Comparison of ENCODE assay signal across 9 cellular contexts in the genomic region with DNA sequence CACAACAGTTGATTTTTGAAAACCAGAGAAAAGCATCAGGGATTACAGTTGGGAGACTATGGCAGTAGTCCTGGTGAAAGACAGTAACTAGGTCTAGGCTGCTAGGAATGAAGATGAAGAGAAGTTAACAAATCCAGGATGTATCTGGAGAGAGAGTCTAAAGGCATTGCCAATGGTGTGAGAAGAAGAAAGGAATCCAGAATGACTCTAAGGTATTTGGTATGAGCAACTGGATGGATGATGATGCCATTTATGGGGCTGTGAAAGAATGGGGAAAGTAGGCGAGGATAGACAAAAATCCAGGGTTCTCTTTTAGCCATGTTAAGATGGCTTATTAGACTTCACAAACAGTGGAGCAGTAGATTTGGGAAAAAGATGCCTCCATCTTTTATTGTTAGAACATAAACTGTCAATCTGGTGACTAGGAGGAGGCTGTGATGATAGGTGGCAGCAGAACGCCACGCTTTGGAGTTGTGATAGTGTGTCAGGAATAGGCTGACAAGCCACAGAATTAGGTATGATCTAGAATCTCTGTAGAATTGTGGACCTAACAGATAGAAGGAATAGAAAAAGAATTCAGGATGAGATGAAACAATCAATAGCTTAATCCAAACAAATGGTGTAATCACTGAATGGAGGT. TPM values are rescaled to one million over a fixed set of nuclear protein-coding genes. Genes with fewer than 3 reads are reported as not detected.
DNase-seq lines count a peak whose midpoint lies in the region; ATAC-seq, FAIRE-seq and TF ChIP-seq lines count a peak whose summit lies in the region.
"Had no signal": no experiment of that assay in that cellular context is flagged by ENCODE, and none has a peak within 500 bp of the region (broad histone marks: within the 10 kb centered on the region; RNA-seq: fewer than 3 reads in every experiment).

No MANE protein-coding gene starts in this region.

- H2AFZ ChIP-seq in HepG2 (ENCODE audit: low read length): no peak overlapping the region

- BruUV-seq in HepG2 (replicated peaks; lab: Mats Ljungman, UMichigan): no TSS peak

- no peaks in the 10 kb centered on the region for H3K9me3 ChIP-seq in HepG2 (ENCODE audit: low read length)

- H3K27ac Mint-ChIP-seq in nephron progenitor cell: no peak overlapping the region

- H3K4me3 Mint-ChIP-seq in nephron progenitor cell: no peak overlapping the region

- H4K20me1 ChIP-seq in HepG2 (ENCODE audit: insufficient read depth, low read length): no peaks in the 10 kb centered on the region

- no peaks in the 10 kb centered on the region for H3K4me1 ChIP-seq in HepG2 (ENCODE audit: insufficient read depth, low read length)

- intact Hi-C loops in HepG2 (cut with micrococcal nuclease; ENCODE audit: unreplicated experiment): loop anchor here (1.0 kb wide), 3 partner anchors 27 to 386 kb away; a partner anchor contains a TSS

- peaks cover 14% of the 10 kb centered on the region for H3K4me1 Mint-ChIP-seq in nephron progenitor cell

- TF ChIP-seq RAD21 in HepG2 (CRISPR knock-in tag; IDR thresholded peaks at IDR 0.05): 0 out of 2 replicates have a peak, but pooled peaks have one; percentile 16

- no peak overlapping the region for H3K9ac ChIP-seq in HepG2 (ENCODE audit: insufficient read depth, low read depth, low read length)

- H3K27ac ChIP-seq in HepG2 (ENCODE audit: extremely low read length, insufficient read depth, low read length) (no peak overlapping the region), substantia nigra (ENCODE audit: low read depth, low read length, poor library complexity, severe bottlenecking) (no peak overlapping the region)

- TF ChIP-seq EP300 in HepG2 (IDR thresholded peaks at IDR 0.05; ENCODE audit: low read depth in 2 of 2, low read length in 2 of 2) (no peak), HepG2 (CRISPR knock-in tag; IDR thresholded peaks at IDR 0.05; ENCODE audit: borderline replicate concordance) (no peak)

- POLR2A ChIA-PET in HepG2 (lab: Yijun Ruan, JAX): no interaction called here

- CTCF ChIA-PET in HepG2 (lab: Yijun Ruan, JAX; ENCODE audit: low intra/inter-chr PET ratio, low total read pairs): interaction anchor here (0.7 to 2.0 kb wide), 2 partner anchors 81 to 386 kb away, joined by 3 to 20 read pairs; no protein-coding TSS in a partner anchor

- no peak for TF ChIP-seq POLR2A in HepG2 (IDR thresholded peaks at IDR 0.05; ENCODE audit: insufficient read depth in 1 of 2, low read depth in 2 of 2, low read length in 2 of 2)

- in situ Hi-C loops in HepG2 (cut with HindIII; ENCODE audit: extremely low pct_ligation_motif_present, low pct_unique_long_range_greater_than_20kb): no loop called here

- no peaks in the 10 kb centered on the region for H3K36me3 Mint-ChIP-seq in nephron progenitor cell (ENCODE audit: low read depth)

- peaks cover 12% of the 10 kb centered on the region for H3K9me3 Mint-ChIP-seq in nephron progenitor cell

- peak; percentile 91 for ATAC-seq in HepG2

- H3K4me2 ChIP-seq in HepG2 (ENCODE audit: low read depth, low read length): no peak overlapping the region

- TF ChIP-seq CTCF in HepG2 (CRISPR knock-in tag; IDR thresholded peaks at IDR 0.05) (peak; percentile 65), nephron progenitor cell (IDR thresholded peaks at IDR 0.05) (no peak)

- H3K27me3 Mint-ChIP-seq in nephron progenitor cell (ENCODE audit: low read depth, poor library complexity): peaks cover 5% of the 10 kb centered on the region

- FAIRE-seq in HepG2 (lab: Jason Lieb, UNC): peak; percentile 15
- FAIRE-seq: TTC549 had no signal

- no peak overlapping the region for H3K4me3 ChIP-seq in HepG2 (replicated peaks in 1 of 3; ENCODE audit: insufficient read depth in 1 of 3, low read depth in 2 of 3, low read length in 3 of 3)

- DNase-seq in NCI-H1694 (lab: John Stamatoyannopoulos, UW) (peak; percentile 7), NCI-H1694 treated with DMSO at 0.1 percent for 48 hours (lab: John Stamatoyannopoulos, UW) (no peak), NAMALWA (ENCODE audit: low spot score) (peak; percentile 35), HepG2 (ENCODE audit: low spot score) (peak; percentile 28), substantia nigra (lab: John Stamatoyannopoulos, UW) (peak in 27 of 49 donors; percentile 0 to 37 (median 10)), HK-2 (ENCODE audit: unreplicated experiment) (no peak), nephron progenitor cell (no peak)
- peak in 3 of 4 experiments; percentile 0 to 44 (median 38) for DNase-seq in activated naive CD4-positive, alpha-beta T cell (lab: John Stamatoyannopoulos, UW)

- no peaks in the 10 kb centered on the region for H3K36me3 ChIP-seq in HepG2 (replicated peaks in 1 of 2; ENCODE audit: control insufficient read depth in 1 of 2, insufficient read depth in 2 of 2, low read length in 2 of 2)

- WGBS in HepG2 (ENCODE audit: low lambda C conversion rate): 1% methylated on average over 3 of the region's 3 CpGs

- no peaks in the 10 kb centered on the region for H3K27me3 ChIP-seq in HepG2 (ENCODE audit: control insufficient read depth in 1 of 2, insufficient read depth in 2 of 2, low read length in 2 of 2)

- no peaks in the 10 kb centered on the region for H3K79me2 ChIP-seq in HepG2 (ENCODE audit: insufficient read depth, low read length)

TF ChIP-seq in HepG2, 621 proteins besides CTCF, POLR2A, EP300 and RAD21 (continues in another document):
- TF ChIP-seq MIER3 (CRISPR knock-in tag; IDR thresholded peaks at IDR 0.05; ENCODE audit: borderline replicate concordance) (no peak), MXD4 (CRISPR knock-in tag; IDR thresholded peaks at IDR 0.05) (no peak), MED8 (CRISPR knock-in tag; IDR thresholded peaks at IDR 0.05; ENCODE audit: insufficient replicate concordance) (no peak), STAG1 (CRISPR knock-in tag; IDR thresholded peaks at IDR 0.05) (peak; percentile 77), NFIB (CRISPR knock-in tag; IDR thresholded peaks at IDR 0.05; ENCODE audit: borderline replicate concordance) (no peak), ZNF317 (CRISPR knock-in tag; IDR thresholded peaks at IDR 0.05) (no peak), ZNF790 (CRISPR knock-in tag; IDR thresholded peaks at IDR 0.05; ENCODE audit: borderline replicate concordance) (no peak)
- TF ChIP-seq, protein P1, sequence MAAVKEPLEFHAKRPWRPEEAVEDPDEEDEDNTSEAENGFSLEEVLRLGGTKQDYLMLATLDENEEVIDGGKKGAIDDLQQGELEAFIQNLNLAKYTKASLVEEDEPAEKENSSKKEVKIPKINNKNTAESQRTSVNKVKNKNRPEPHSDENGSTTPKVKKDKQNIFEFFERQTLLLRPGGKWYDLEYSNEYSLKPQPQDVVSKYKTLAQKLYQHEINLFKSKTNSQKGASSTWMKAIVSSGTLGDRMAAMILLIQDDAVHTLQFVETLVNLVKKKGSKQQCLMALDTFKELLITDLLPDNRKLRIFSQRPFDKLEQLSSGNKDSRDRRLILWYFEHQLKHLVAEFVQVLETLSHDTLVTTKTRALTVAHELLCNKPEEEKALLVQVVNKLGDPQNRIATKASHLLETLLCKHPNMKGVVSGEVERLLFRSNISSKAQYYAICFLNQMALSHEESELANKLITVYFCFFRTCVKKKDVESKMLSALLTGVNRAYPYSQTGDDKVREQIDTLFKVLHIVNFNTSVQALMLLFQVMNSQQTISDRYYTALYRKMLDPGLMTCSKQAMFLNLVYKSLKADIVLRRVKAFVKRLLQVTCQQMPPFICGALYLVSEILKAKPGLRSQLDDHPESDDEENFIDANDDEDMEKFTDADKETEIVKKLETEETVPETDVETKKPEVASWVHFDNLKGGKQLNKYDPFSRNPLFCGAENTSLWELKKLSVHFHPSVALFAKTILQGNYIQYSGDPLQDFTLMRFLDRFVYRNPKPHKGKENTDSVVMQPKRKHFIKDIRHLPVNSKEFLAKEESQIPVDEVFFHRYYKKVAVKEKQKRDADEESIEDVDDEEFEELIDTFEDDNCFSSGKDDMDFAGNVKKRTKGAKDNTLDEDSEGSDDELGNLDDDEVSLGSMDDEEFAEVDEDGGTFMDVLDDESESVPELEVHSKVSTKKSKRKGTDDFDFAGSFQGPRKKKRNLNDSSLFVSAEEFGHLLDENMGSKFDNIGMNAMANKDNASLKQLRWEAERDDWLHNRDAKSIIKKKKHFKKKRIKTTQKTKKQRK (IDR thresholded peaks at IDR 0.05; ENCODE audit: low read length): no peak
- TF ChIP-seq, protein P2, sequence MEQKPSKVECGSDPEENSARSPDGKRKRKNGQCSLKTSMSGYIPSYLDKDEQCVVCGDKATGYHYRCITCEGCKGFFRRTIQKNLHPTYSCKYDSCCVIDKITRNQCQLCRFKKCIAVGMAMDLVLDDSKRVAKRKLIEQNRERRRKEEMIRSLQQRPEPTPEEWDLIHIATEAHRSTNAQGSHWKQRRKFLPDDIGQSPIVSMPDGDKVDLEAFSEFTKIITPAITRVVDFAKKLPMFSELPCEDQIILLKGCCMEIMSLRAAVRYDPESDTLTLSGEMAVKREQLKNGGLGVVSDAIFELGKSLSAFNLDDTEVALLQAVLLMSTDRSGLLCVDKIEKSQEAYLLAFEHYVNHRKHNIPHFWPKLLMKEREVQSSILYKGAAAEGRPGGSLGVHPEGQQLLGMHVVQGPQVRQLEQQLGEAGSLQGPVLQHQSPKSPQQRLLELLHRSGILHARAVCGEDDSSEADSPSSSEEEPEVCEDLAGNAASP (CRISPR knock-in tag; IDR thresholded peaks at IDR 0.05; ENCODE audit: borderline replicate concordance): no peak

RNA-seq across cellular contexts. Expression of a gene that starts 27.3 kb away (rescaled TPM):
- 19.3 and 23.4 TPM in 2 replicates for total RNA-seq in HepG2 (2016; rRNA removed; fragmentation: Illumina TruSeq; extraction: Trizol)
- total RNA-seq in HepG2 (2016; cell fraction: cytosol; rRNA removed; fragmentation: Illumina TruSeq; extraction: Trizol; ENCODE audit: low read depth): 6.6 and 7.7 TPM in 2 replicates
- total RNA-seq in HepG2 (2016; cell fraction: insoluble cytoplasmic fraction; rRNA removed; fragmentation: Illumina TruSeq; extraction: Trizol): 18.1 and 21.4 TPM in 2 replicates
- 10.8 and 10.9 TPM in 2 replicates for total RNA-seq in HepG2 (2016; cell fraction: membrane; rRNA removed; fragmentation: Illumina TruSeq; extraction: Trizol)
- total RNA-seq in HepG2 (2016; cell fraction: nucleus; rRNA removed; fragmentation: Illumina TruSeq; extraction: Trizol): 20.7 and 21.9 TPM in 2 replicates
- polyA plus RNA-seq in HepG2 (2011; rRNA removed): 4.9 and 5.4 TPM in 2 replicates
- polyA plus RNA-seq in HepG2 (2011; cell fraction: cytosol; rRNA removed): 4.4 and 4.5 TPM in 2 replicates
- polyA plus RNA-seq in HepG2 (2011; cell fraction: nucleus; rRNA removed): 9.5 and 9.6 TPM in 2 replicates
- 10.1 and 12.2 TPM in 2 replicates for polyA plus RNA-seq in HepG2 (2012)
- 1.0 and 1.1 TPM in 2 replicates for polyA plus RNA-seq in HepG2 (2016; cell fraction: cytosol; fragmentation: Illumina TruSeq; extraction: Trizol; ENCODE audit: low read depth)
- 17.4 and 18.4 TPM in 2 replicates for polyA plus RNA-seq in HepG2 (2016; cell fraction: insoluble cytoplasmic fraction; fragmentation: Illumina TruSeq; extraction: Trizol; ENCODE audit: low read depth)
- polyA plus RNA-seq in HepG2 (2016; cell fraction: membrane; fragmentation: Illumina TruSeq; extraction: Trizol; ENCODE audit: low read depth): 4.8 and 4.9 TPM in 2 replicates
- polyA plus RNA-seq in HepG2 (2016; cell fraction: nucleus; fragmentation: Illumina TruSeq; extraction: Trizol; ENCODE audit: insufficient read depth, low read depth): 25.1 and 26.7 TPM in 2 replicates
- polyA minus RNA-seq in HepG2 (2011; rRNA and poly(A)+ RNA removed; ENCODE audit: low replicate concordance): 18.0 and 27.0 TPM in 2 replicates
- 7.4 and 7.7 TPM in 2 replicates for polyA minus RNA-seq in HepG2 (2011; cell fraction: cytosol; rRNA and poly(A)+ RNA removed)
- polyA minus RNA-seq in HepG2 (2011; cell fraction: nucleus; rRNA and poly(A)+ RNA removed): 18.4 and 20.6 TPM in 2 replicates

Comparison
In these comparisons a context has a peak if more than half of its experiments do, and no peak if none do; other contexts are left out.
1. DNase-seq: peak in NCI-H1694 (single experiment), NAMALWA (single experiment), activated naive CD4-positive, alpha-beta T cell (3 of 4), HepG2 (single experiment) and substantia nigra (27 of 49); none in NCI-H1694 treated with DMSO at 0.1 percent for 48 hours (single experiment), HK-2 (single experiment) and nephron progenitor cell (single experiment).